ENCODE assay signal across 9 cellular contexts in the genomic region with DNA sequence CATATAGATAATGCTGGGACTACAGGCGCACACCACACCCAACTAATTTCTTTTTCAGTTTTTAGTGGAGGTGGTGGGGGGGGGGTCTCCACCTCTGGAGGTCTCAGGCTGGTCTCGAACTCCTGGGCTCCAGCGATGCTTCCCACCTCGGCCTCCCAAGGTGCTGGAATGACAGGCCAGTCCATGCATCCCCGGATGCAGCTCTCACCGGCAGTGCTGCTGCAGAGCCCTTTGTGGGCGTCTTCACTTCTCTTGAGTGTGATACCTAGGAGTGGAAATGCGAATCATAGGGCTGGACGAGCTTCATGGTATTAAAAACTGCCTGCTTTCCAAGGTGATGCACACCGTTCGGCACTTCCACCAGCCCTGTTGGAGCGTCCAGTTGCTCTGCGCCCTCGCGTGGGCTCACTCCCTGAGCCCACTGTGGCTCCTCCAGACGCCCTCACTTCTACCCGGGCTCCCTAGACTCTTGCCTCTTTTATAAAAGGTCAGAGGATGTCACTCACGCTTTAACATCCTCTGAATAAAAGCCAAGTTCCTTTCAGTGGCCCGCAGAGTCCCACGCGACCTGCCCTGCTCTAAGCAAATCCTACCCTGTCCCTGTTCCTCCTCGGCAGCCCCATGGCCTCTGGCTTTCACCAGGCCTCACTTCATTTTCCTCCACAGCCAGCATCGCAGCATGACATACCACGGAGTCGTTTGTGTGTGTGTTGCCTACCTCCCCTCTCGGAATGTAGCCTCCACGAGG. TPM values are rescaled to one million over a fixed set of nuclear protein-coding genes. Genes with fewer than 3 reads are reported as not detected.
DNase-seq lines count a peak whose midpoint lies in the region; ATAC-seq, FAIRE-seq and TF ChIP-seq lines count a peak whose summit lies in the region.
"Had no signal": no experiment of that assay in that cellular context is flagged by ENCODE, and none has a peak within 500 bp of the region (broad histone marks: within the 10 kb centered on the region; RNA-seq: fewer than 3 reads in every experiment).

No MANE protein-coding gene starts in this region.

- intact Hi-C loops in heart right ventricle (cut with DNase I), result loop anchor here in 1 of 10 donors (5.0 to 10.0 kb wide), 2 partner anchors 33 to 140 kb away; a partner anchor contains a TSS

- H3K27ac ChIP-seq in heart right ventricle (peak overlapping the region in 3 of 10 donors; percentile 66 to 98 (median 66)), right atrium auricular region (no peak overlapping the region), WERI-Rb-1 (peak overlapping the region; percentile 95; the same call in 1 of the 2 replicates), keratinocyte (ENCODE audit: control insufficient read depth, insufficient read depth, low read length) (no peak overlapping the region), thymus (ENCODE audit: low read depth) (peak overlapping the region; percentile 66)

- no peak for TF ChIP-seq CTCF in heart right ventricle (IDR thresholded peaks at IDR 0.05)
- no peak for TF ChIP-seq CTCF in right atrium auricular region (IDR thresholded peaks at IDR 0.05)
- TF ChIP-seq CTCF in WERI-Rb-1 (IDR thresholded peaks at IDR 0.05; ENCODE audit: low read depth, low read length), result no peak
- no peak for TF ChIP-seq CTCF in keratinocyte (optimal IDR thresholded peaks at IDR 0.05 in 1 of 3, IDR thresholded peaks at IDR 0.05 in 1 of 3, conservative IDR thresholded peaks at IDR 0.05 in 1 of 3; ENCODE audit: extremely low read depth in 1 of 3, insufficient read depth in 2 of 3, low read length in 3 of 3)

- peaks cover 11% of the 10 kb centered on the region for H3K79me2 ChIP-seq in keratinocyte (ENCODE audit: control insufficient read depth, insufficient read depth, low read length)

- no peaks in the 10 kb centered on the region for H3K9me1 ChIP-seq in keratinocyte (ENCODE audit: control insufficient read depth, extremely low read depth, insufficient read depth, low read length)

- no peaks in the 10 kb centered on the region for H3K36me3 ChIP-seq in heart right ventricle
- no peaks in the 10 kb centered on the region for H3K36me3 ChIP-seq in right atrium auricular region
- peaks cover 10% of the 10 kb centered on the region for H3K36me3 ChIP-seq in WERI-Rb-1
- no peaks in the 10 kb centered on the region for H3K36me3 ChIP-seq in keratinocyte (ENCODE audit: control insufficient read depth in 2 of 2, extremely low read depth in 1 of 2, insufficient read depth in 2 of 2, low read length in 2 of 2)
- H3K36me3 ChIP-seq in thymus (ENCODE audit: control insufficient read depth, insufficient read depth), result peaks cover 15% of the 10 kb centered on the region

- 76 to 79% methylated on average over 27 of the region's 27 CpGs for WGBS in heart right ventricle, 2 donors
- WGBS in thymus, result 87% methylated on average over 27 of the region's 27 CpGs

- DNase-seq in heart right ventricle (no peak), right atrium auricular region (ENCODE audit: low spot score) (no peak), WERI-Rb-1 (no peak), keratinocyte (ENCODE audit: low read depth, low spot score) (no peak), dermis blood vessel endothelial cell (no peak)
- no peak for DNase-seq in activated CD8-positive, alpha-beta memory T cell treated with anti-CD3 and anti-CD28 coated beads, Interleukin-2, amount 50 U/mL, for 4 hours

- H3K27me3 ChIP-seq in heart right ventricle (no peaks in the 10 kb centered on the region), right atrium auricular region (no peaks in the 10 kb centered on the region), WERI-Rb-1 (ENCODE audit: insufficient read depth, low read depth, severe bottlenecking) (no peaks in the 10 kb centered on the region), keratinocyte (ENCODE audit: control insufficient read depth, extremely low read depth, insufficient read depth, low read length) (peaks cover 11% of the 10 kb centered on the region), thymus (ENCODE audit: control insufficient read depth, insufficient read depth) (no peaks in the 10 kb centered on the region)
- H3K27me3 ChIP-seq: dorsolateral prefrontal cortex had no signal

- no peak for FAIRE-seq in keratinocyte (lab: Jason Lieb, UNC)

- H3K4me3 ChIP-seq in heart right ventricle (peak overlapping the region in 7 of 10 donors; percentile 71 to 81 (median 76)), right atrium auricular region (no peak overlapping the region), WERI-Rb-1 (ENCODE audit: low read depth, low read length) (peak overlapping the region; percentile 76), keratinocyte (ENCODE audit: control insufficient read depth in 2 of 3, extremely low read depth in 1 of 3, insufficient read depth in 2 of 3, low read depth in 1 of 3, low read length in 3 of 3) (peak overlapping the region in 2 of 3 experiments; percentile 57 to 60), thymus (ENCODE audit: low read length) (no peak overlapping the region)

- H3K4me2 ChIP-seq in keratinocyte (ENCODE audit: control insufficient read depth, extremely low read depth, insufficient read depth, low read depth, low read length), result no peak overlapping the region

- peaks cover 3 to 76% (median 20%) of the 10 kb centered on the region in 9 donors for H3K4me1 ChIP-seq in heart right ventricle
- H3K4me1 ChIP-seq in right atrium auricular region, result peaks cover 0 to 23% of the 10 kb centered on the region in 2 donors
- peaks cover 13% of the 10 kb centered on the region for H3K4me1 ChIP-seq in keratinocyte (ENCODE audit: control insufficient read depth, extremely low read depth, insufficient read depth, low read length)
- peaks cover 46% of the 10 kb centered on the region for H3K4me1 ChIP-seq in thymus (ENCODE audit: control insufficient read depth, insufficient read depth, low read length)

- H2AFZ ChIP-seq in keratinocyte (ENCODE audit: control insufficient read depth, low read length), result no peak overlapping the region

- no peak overlapping the region for H3K9ac ChIP-seq in keratinocyte (ENCODE audit: control insufficient read depth, extremely low read depth, insufficient read depth, low read length)

- dilution Hi-C loops in keratinocyte (cut with MboI; ENCODE audit: extremely low pct_ligation_motif_present, low sequenced_read_pairs), result no loop called here

- ATAC-seq in heart right ventricle, result no peak
- no peak for ATAC-seq in GM18520 (IDR thresholded peaks at IDR 0.05; ENCODE audit: unreplicated experiment)

- peaks cover 13% of the 10 kb centered on the region for H4K20me1 ChIP-seq in keratinocyte (ENCODE audit: control insufficient read depth, extremely low read depth, insufficient read depth, low read length)

- H3K9me3 ChIP-seq in heart right ventricle (no peaks in the 10 kb centered on the region), right atrium auricular region (no peaks in the 10 kb centered on the region), WERI-Rb-1 (ENCODE audit: severe bottlenecking) (no peaks in the 10 kb centered on the region), keratinocyte (ENCODE audit: control insufficient read depth, low read depth, low read length) (no peaks in the 10 kb centered on the region), thymus (ENCODE audit: control insufficient read depth) (peaks cover 3% of the 10 kb centered on the region)

RNA-seq across cellular contexts. Expression of a gene that starts 0.8 kb away (rescaled TPM):
- total RNA-seq in heart right ventricle, result 10 to 100 TPM in 5 of 10 donors, 1 to 10 TPM in 5; 5.6 to 24.1 (median 10.5) TPM
- 10 to 100 TPM; 10.2 to 42.9 TPM for polyA plus RNA-seq in heart right ventricle
- total RNA-seq in right atrium auricular region, result 10 to 100 TPM; 10.5 to 14.1 TPM
- polyA plus RNA-seq in keratinocyte, result 36.5 to 69.7 TPM (median 46.0 TPM) in 3 replicates
- 33.9 TPM for polyA plus RNA-seq in keratinocyte (2011; ENCODE audit: low read depth)
- polyA plus RNA-seq in keratinocyte (2011; cell fraction: cytosol; rRNA removed), result 56.0 and 89.5 TPM in 2 replicates
- polyA plus RNA-seq in keratinocyte (2011; cell fraction: nucleus; rRNA removed), result 35.7 and 52.3 TPM in 2 replicates
- polyA plus RNA-seq in keratinocyte (2012; ENCODE audit: low replicate concordance), result 26.2 and 26.3 TPM in 2 replicates
- polyA minus RNA-seq in keratinocyte, result 11.3 to 47.4 TPM (median 21.5 TPM) in 3 replicates
- polyA minus RNA-seq in keratinocyte (2011; cell fraction: cytosol; rRNA and poly(A)+ RNA removed), result 33.8 TPM
- 12.3 and 13.1 TPM in 2 replicates for polyA minus RNA-seq in keratinocyte (2011; cell fraction: nucleus; rRNA and poly(A)+ RNA removed)
- polyA plus RNA-seq in thymus, result 32.5 TPM
- 45.3 and 79.7 TPM in 2 replicates for total RNA-seq in dermis blood vessel endothelial cell

Comparison
In these comparisons a context has a peak if more than half of its experiments do, and no peak if none do; other contexts are left out.
1. H3K4me3 ChIP-seq: peak in heart right ventricle (7 of 10), WERI-Rb-1 (single experiment) and keratinocyte (2 of 3); none in right atrium auricular region (0 of 2) and thymus (single experiment).
2. H3K27ac ChIP-seq: peak in WERI-Rb-1 (single experiment) and thymus (single experiment); none in right atrium auricular region (0 of 2) and keratinocyte (single experiment).